1 cellular context compared by ENCODE assay signal in genomic region chr2:85583667-85584353, GRCh38.
TF ChIP-seq lines count a peak whose summit lies in the region.

No MANE protein-coding gene starts in this region.

TF ChIP-seq in liver, 16 proteins besides CTCF, POLR2A, EP300 and RAD21 (continued from another document):
- TF ChIP-seq REST (IDR thresholded peaks at IDR 0.05) (no peak), RXRA (IDR thresholded peaks at IDR 0.05) (peak in 1 of 2 donors; percentile 18)
TF ChIP-seq in liver: peak in this region for 3.
